ENCODE assay signal across 10 cellular contexts in genomic region chr14:68968051-68968450, GRCh38. TPM values are rescaled to one million over a fixed set of nuclear protein-coding genes. Genes with fewer than 3 reads are reported as not detected.
A peak's percentile ranks its signal among the peaks of the same experiment; 100 is the strongest.
DNase-seq lines count a peak whose midpoint lies in the region; TF ChIP-seq lines count a peak whose summit lies in the region.
"Had no signal": no experiment of that assay in that cellular context is flagged by ENCODE, and none has a peak within 500 bp of the region (broad histone marks: within the 10 kb centered on the region; RNA-seq: fewer than 3 reads in every experiment).

No MANE protein-coding gene starts in this region.

- peaks cover 81% of the 10 kb centered on the region for H3K4me1 ChIP-seq in CD4-positive, alpha-beta memory T cell (ENCODE audit: insufficient read depth, low read length)
- H3K4me1 ChIP-seq in smooth muscle cell (ENCODE audit: low read depth) (peaks cover 26% of the 10 kb centered on the region), BE2C (peaks cover 54% of the 10 kb centered on the region)

- peaks cover 2 to 10% of the 10 kb centered on the region in 2 donors for H3K36me3 Mint-ChIP-seq in CD4-positive, alpha-beta memory T cell

- 89% methylated on average over 8 of the region's 8 CpGs for WGBS in smooth muscle cell (ENCODE audit: low lambda C conversion rate)

- H3K27me3 ChIP-seq in CD4-positive, alpha-beta memory T cell (ENCODE audit: insufficient read depth, low read length) = no peaks in the 10 kb centered on the region
- no peaks in the 10 kb centered on the region for H3K27me3 ChIP-seq in brain microvascular endothelial cell (replicated peaks)
- no peaks in the 10 kb centered on the region for H3K27me3 ChIP-seq in smooth muscle cell (ENCODE audit: low read depth)
- no peaks in the 10 kb centered on the region for H3K27me3 ChIP-seq in BE2C

- H3K27ac ChIP-seq in CD4-positive, alpha-beta memory T cell (ENCODE audit: low read depth, low read length) = peak overlapping the region; percentile 57
- H3K27ac ChIP-seq in brain microvascular endothelial cell = no peak overlapping the region
- H3K27ac ChIP-seq in smooth muscle cell (ENCODE audit: low read depth) = peak overlapping the region; percentile 96

- POLR2A ChIA-PET in CD4-positive, alpha-beta memory T cell (lab: Charles Lee; ENCODE audit: partially characterized antibody) = interaction anchor here (1.0 to 5.5 kb wide), 7 partner anchors 9 to 56 kb away, joined by 3 to 55 read pairs (median 5); no protein-coding TSS in a partner anchor

- H3K4me2 ChIP-seq in smooth muscle cell = peak overlapping the region; percentile 37

- peak overlapping the region; percentile 96 to 99 (median 98) for H3K27ac Mint-ChIP-seq in CD4-positive, alpha-beta memory T cell

- no peak overlapping the region for H3K9ac ChIP-seq in smooth muscle cell (ENCODE audit: low read depth)

- intact Hi-C loops in CD4-positive, alpha-beta memory T cell (cut with micrococcal nuclease) = loop anchor here (2.0 kb wide), 1 partner anchor 57 kb away; no protein-coding TSS in a partner anchor

- H3K4me3 Mint-ChIP-seq in CD4-positive, alpha-beta memory T cell = peak overlapping the region; percentile 75 to 89 (median 82)

- H2AFZ ChIP-seq in smooth muscle cell (ENCODE audit: low read depth) = no peak overlapping the region

- H3K9me3 ChIP-seq in CD4-positive, alpha-beta memory T cell (ENCODE audit: control insufficient read depth in 1 of 2, low read length in 2 of 2) = no peaks in the 10 kb centered on the region
- H3K9me3 ChIP-seq in smooth muscle cell (replicated peaks; ENCODE audit: low read depth) = no peaks in the 10 kb centered on the region
- no peaks in the 10 kb centered on the region for H3K9me3 ChIP-seq in BE2C

- H4K20me1 ChIP-seq in smooth muscle cell (ENCODE audit: low read depth) = peaks cover 100% of the 10 kb centered on the region

- no peak for TF ChIP-seq CTCF in brain microvascular endothelial cell (IDR thresholded peaks at IDR 0.05; ENCODE audit: low read depth, low read length, missing control alignments)
- no peak for TF ChIP-seq CTCF in smooth muscle cell (IDR thresholded peaks at IDR 0.05; ENCODE audit: borderline replicate concordance, insufficient read depth, poor library complexity, severe bottlenecking)
- no peak for TF ChIP-seq CTCF in BE2C (IDR thresholded peaks at IDR 0.05; ENCODE audit: low read depth, low read length)

- peak; percentile 80 to 84 (median 81) for DNase-seq in CD4-positive, alpha-beta memory T cell
- peak; percentile 35 for DNase-seq in activated CD4-positive, CD25-positive, alpha-beta regulatory T cell treated with anti-CD3 and anti-CD28 coated beads, Interleukin-2, amount 50 U/mL, for 72 hours
- peak; percentile 0 for DNase-seq in brain microvascular endothelial cell
- DNase-seq in smooth muscle cell (lab: John Stamatoyannopoulos, UW; ENCODE audit: unreplicated experiment) = no peak
- no peak for DNase-seq in BE2C
- no peak for DNase-seq in NCI-H1417 (lab: John Stamatoyannopoulos, UW)
- DNase-seq in kidney tubule cell (ENCODE audit: low spot score) = no peak
- DNase-seq in NCI-H146 (lab: John Stamatoyannopoulos, UW) = no peak
- DNase-seq: NCI-H510A treated with DMSO at 0.1 percent for 48 hours, retina had no signal

- H3K36me3 ChIP-seq in CD4-positive, alpha-beta memory T cell (ENCODE audit: insufficient read depth, low read length) = no peaks in the 10 kb centered on the region
- H3K36me3 ChIP-seq in brain microvascular endothelial cell (replicated peaks) (peaks cover 69% of the 10 kb centered on the region), smooth muscle cell (ENCODE audit: low read depth) (no peaks in the 10 kb centered on the region), BE2C (peaks cover 21% of the 10 kb centered on the region)

- CTCF ChIA-PET in CD4-positive, alpha-beta memory T cell (lab: Charles Lee; ENCODE audit: partially characterized antibody) = interaction anchor here (0.9 to 3.6 kb wide), 7 partner anchors 10 to 58 kb away, joined by 3 to 16 read pairs (median 6); partner anchors contain the start of gene ACTN1

- no peaks in the 10 kb centered on the region for H3K27me3 Mint-ChIP-seq in CD4-positive, alpha-beta memory T cell

- peak overlapping the region in 1 of 2 donors; percentile 27 for H3K4me3 ChIP-seq in CD4-positive, alpha-beta memory T cell (ENCODE audit: low read length in 2 of 2)
- no peak overlapping the region for H3K4me3 ChIP-seq in brain microvascular endothelial cell (ENCODE audit: low read depth, low read length)
- no peak overlapping the region for H3K4me3 ChIP-seq in smooth muscle cell
- no peak overlapping the region for H3K4me3 ChIP-seq in BE2C (ENCODE audit: low read depth, low read length)

- in situ Hi-C loops in brain microvascular endothelial cell (cut with HindIII; ENCODE audit: low pct_ligation_motif_present, low sequenced_read_pairs) = no loop called here

- H3K4me1 Mint-ChIP-seq in CD4-positive, alpha-beta memory T cell = peaks cover 45 to 94% (median 65%) of the 10 kb centered on the region in 4 donors

- H3K79me2 ChIP-seq in smooth muscle cell (ENCODE audit: low read depth) = peaks cover 100% of the 10 kb centered on the region

- H3F3A ChIP-seq in smooth muscle cell (ENCODE audit: low read depth) = peaks cover 25% of the 10 kb centered on the region

- H3K9me3 Mint-ChIP-seq in CD4-positive, alpha-beta memory T cell = no peaks in the 10 kb centered on the region

RNA-seq across cellular contexts. Expression of gene ACTN1, which starts 11.1 kb away (rescaled TPM):
- 10 to 100 TPM; 70.8 to 75.1 TPM for total RNA-seq in CD4-positive, alpha-beta memory T cell
- polyA plus RNA-seq in CD4-positive, alpha-beta memory T cell = 10 to 100 TPM; 33.6 to 63.3 TPM
- 361 and 422 TPM in 2 replicates for total RNA-seq in smooth muscle cell
- 741 and 806 TPM in 2 replicates for polyA plus RNA-seq in smooth muscle cell
- polyA plus RNA-seq in BE2C (2012; ENCODE audit: insufficient read depth, insufficient read length, low read depth) = 321 TPM

Comparison
In these comparisons a context has a peak if more than half of its experiments do, and no peak if none do; other contexts are left out.
1. DNase-seq: peak in CD4-positive, alpha-beta memory T cell (5 of 5), activated CD4-positive, CD25-positive, alpha-beta regulatory T cell treated with anti-CD3 and anti-CD28 coated beads, Interleukin-2, amount 50 U/mL, for 72 hours (single experiment) and brain microvascular endothelial cell (single experiment); none in smooth muscle cell (single experiment), BE2C (single experiment), NCI-H1417 (0 of 3), kidney tubule cell (single experiment) and NCI-H146 (single experiment).